23 cellular contexts compared by ENCODE assay signal in genomic region chr15:63444607-63445006, GRCh38.
"Had no signal": no experiment of that assay in that cellular context is flagged by ENCODE, and none has a peak within 500 bp of the region (broad histone marks: within the 10 kb centered on the region; RNA-seq: fewer than 3 reads in every experiment).

No MANE protein-coding gene starts in this region.

- H3K36me3 ChIP-seq: gastrocnemius medialis, heart right ventricle, left lung, lower lobe of right lung, prostate gland, transverse colon had no signal

- H3K9ac ChIP-seq: parathyroid adenoma had no signal

- H2AFZ ChIP-seq: parathyroid adenoma had no signal

- H3K9me3 ChIP-seq: gastrocnemius medialis, heart right ventricle, left lung, lower lobe of right lung, prostate gland, testis, transverse colon had no signal

- FAIRE-seq: islet of Langerhans had no signal

- H3K36me3 Mint-ChIP-seq: memory B cell; stimulated activated naive B cell treated with anti-CD40 and anti-IgM and Interleukin-4, amounts not matched to agents 10 μg/mL and 1 μg/mL and 100 μg/mL, for 72 hours had no signal

- H3K27me3 Mint-ChIP-seq: stimulated activated naive B cell treated with anti-CD40 and anti-IgM and Interleukin-4, amounts not matched to agents 10 μg/mL and 1 μg/mL and 100 μg/mL, for 72 hours; stimulated activated naive CD8-positive, alpha-beta T cell treated with anti-CD3 and anti-CD28 coated beads, Interleukin-15, amount 100 ng/mL, for 72 hours had no signal

- H3K27me3 ChIP-seq: dorsolateral prefrontal cortex, gastrocnemius medialis, heart right ventricle, left lung, testis, transverse colon had no signal

- H3K27ac ChIP-seq: dorsolateral prefrontal cortex, gastrocnemius medialis, heart right ventricle, left lung, lower lobe of right lung, parathyroid adenoma, prostate gland, testis, transverse colon had no signal

- H3K27ac Mint-ChIP-seq: memory B cell; nephron; stimulated activated naive B cell treated with anti-CD40 and anti-IgM and Interleukin-4, amounts not matched to agents 10 μg/mL and 1 μg/mL and 100 μg/mL, for 72 hours; stimulated activated naive CD8-positive, alpha-beta T cell treated with anti-CD3 and anti-CD28 coated beads, Interleukin-15, amount 100 ng/mL, for 72 hours had no signal

- H3K9me3 Mint-ChIP-seq: memory B cell; nephron; stimulated activated naive B cell treated with anti-CD40 and anti-IgM and Interleukin-4, amounts not matched to agents 10 μg/mL and 1 μg/mL and 100 μg/mL, for 72 hours; stimulated activated naive CD8-positive, alpha-beta T cell treated with anti-CD3 and anti-CD28 coated beads, Interleukin-15, amount 100 ng/mL, for 72 hours had no signal

- H3K4me3 ChIP-seq: dorsolateral prefrontal cortex, gastrocnemius medialis, heart right ventricle, left lung, lower lobe of right lung, prostate gland, testis, transverse colon had no signal

- H3K4me1 ChIP-seq: gastrocnemius medialis, parathyroid adenoma, prostate gland, testis had no signal

- ATAC-seq: esophagus mucosa; gastrocnemius medialis; heart right ventricle; left lung; lower lobe of right lung; sciatic nerve; stimulated activated naive B cell treated with anti-CD40 and anti-IgM and Interleukin-4, amounts not matched to agents 10 μg/mL and 1 μg/mL and 100 μg/mL, for 72 hours; stimulated activated naive CD8-positive, alpha-beta T cell treated with anti-CD3 and anti-CD28 coated beads, Interleukin-15, amount 100 ng/mL, for 72 hours had no signal

- H3K4me3 Mint-ChIP-seq: memory B cell; nephron; stimulated activated naive B cell treated with anti-CD40 and anti-IgM and Interleukin-4, amounts not matched to agents 10 μg/mL and 1 μg/mL and 100 μg/mL, for 72 hours; stimulated activated naive CD8-positive, alpha-beta T cell treated with anti-CD3 and anti-CD28 coated beads, Interleukin-15, amount 100 ng/mL, for 72 hours had no signal

- DNase-seq: cortex of kidney; dorsolateral prefrontal cortex; effector CD8-positive, alpha-beta T cell; gastrocnemius medialis; heart right ventricle; hypothalamus; kidney glomerular epithelial cell; left lung; lower lobe of right lung; midbrain; stimulated activated CD4-positive, alpha-beta T cell treated with anti-CD3 and anti-CD28 coated beads, Interleukin-2, amount 100 ng/mL, for 24 hours; stimulated activated CD4-positive, alpha-beta T cell treated with anti-CD3 and anti-CD28 coated beads, Interleukin-4, amount 100 ng/mL, for 4 hours; stimulated activated naive B cell treated with anti-CD40 and anti-IgM and Interleukin-4, amounts not matched to agents 10 μg/mL and 1 μg/mL and 100 μg/mL, for 72 hours; stimulated activated naive CD8-positive, alpha-beta T cell treated with anti-CD3 and anti-CD28 coated beads, Interleukin-15, amount 100 ng/mL, for 72 hours; testis; transverse colon had no signal
